Comparison of ENCODE assay signal across 9 cellular contexts in the genomic region with DNA sequence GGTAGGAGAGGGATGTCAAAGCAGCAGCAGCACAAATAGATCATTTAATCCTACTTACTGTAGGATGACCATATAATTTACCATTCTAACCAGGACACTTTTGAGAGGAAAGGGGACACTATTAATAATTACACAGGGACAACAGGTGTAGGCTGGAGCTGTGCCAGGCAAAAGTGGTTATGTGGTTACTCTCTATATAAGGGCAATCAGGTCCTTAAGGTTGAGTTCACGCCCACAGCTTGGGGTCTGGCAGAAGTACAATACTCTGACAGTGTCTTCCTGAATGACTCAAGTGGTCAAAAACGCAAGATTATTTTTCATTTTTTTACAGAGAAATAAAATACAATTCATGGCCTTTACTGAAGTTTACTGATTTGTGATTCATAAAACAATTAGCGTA. TPM values are rescaled to one million over a fixed set of nuclear protein-coding genes. Genes with fewer than 3 reads are reported as not detected.
DNase-seq lines count a peak whose midpoint lies in the region; ATAC-seq lines count a peak whose summit lies in the region.
"Had no signal": no experiment of that assay in that cellular context is flagged by ENCODE, and none has a peak within 500 bp of the region (broad histone marks: within the 10 kb centered on the region; RNA-seq: fewer than 3 reads in every experiment).

No MANE protein-coding gene starts in this region.

- H2BK5ac ChIP-seq in mesendoderm (ENCODE audit: low read length), result no peak overlapping the region

- WGBS in mesendoderm (ENCODE audit: extremely low coverage, insufficient coverage, low lambda C conversion rate), result no CpG with 5 or more reads among the region's 3 CpGs

- H4K5ac ChIP-seq in mesendoderm (ENCODE audit: low read length), result no peak overlapping the region

- H3K9me3 Mint-ChIP-seq in activated naive CD4-positive, alpha-beta T cell treated with anti-CD3 and anti-CD28 coated beads, Interleukin-2, amount 10 ng/mL, durations not matched to agents 7 days and 5 days, result no peaks in the 10 kb centered on the region
- H3K9me3 Mint-ChIP-seq in activated T-cell treated with anti-CD3 and anti-CD28 coated beads, Interleukin-2, amount 50 U/mL, for 24 hours, result no peaks in the 10 kb centered on the region

- H3K18ac ChIP-seq in mesendoderm (ENCODE audit: low read length), result no peak overlapping the region

- no peak overlapping the region for H3K56ac ChIP-seq in mesendoderm (ENCODE audit: low read length)

- H3K9ac ChIP-seq in mesendoderm (ENCODE audit: low read length), result no peak overlapping the region

- H3K4me3 Mint-ChIP-seq in activated naive CD4-positive, alpha-beta T cell treated with anti-CD3 and anti-CD28 coated beads, Interleukin-2, amount 10 ng/mL, durations not matched to agents 7 days and 5 days, result no peak overlapping the region
- peak overlapping the region; percentile 27 for H3K4me3 Mint-ChIP-seq in activated T-cell treated with anti-CD3 and anti-CD28 coated beads, Interleukin-2, amount 50 U/mL, for 24 hours

- H3K4me1 ChIP-seq in mesendoderm (ENCODE audit: control insufficient read depth, low read depth, low read length), result peaks cover 2% of the 10 kb centered on the region

- no peak overlapping the region for H2AK5ac ChIP-seq in mesendoderm (ENCODE audit: low read length)

- H3K27me3 ChIP-seq in mesendoderm (ENCODE audit: insufficient read depth, low read length, poor library complexity), result no peaks in the 10 kb centered on the region

- H3K36me3 Mint-ChIP-seq in activated naive CD4-positive, alpha-beta T cell treated with anti-CD3 and anti-CD28 coated beads, Interleukin-2, amount 10 ng/mL, durations not matched to agents 7 days and 5 days, result peaks cover 3% of the 10 kb centered on the region
- H3K36me3 Mint-ChIP-seq in activated T-cell treated with anti-CD3 and anti-CD28 coated beads, Interleukin-2, amount 50 U/mL, for 24 hours (ENCODE audit: low read depth), result peaks cover 52% of the 10 kb centered on the region

- H3K27ac Mint-ChIP-seq in activated naive CD4-positive, alpha-beta T cell treated with anti-CD3 and anti-CD28 coated beads, Interleukin-2, amount 10 ng/mL, durations not matched to agents 7 days and 5 days, result no peak overlapping the region
- no peak overlapping the region for H3K27ac Mint-ChIP-seq in activated T-cell treated with anti-CD3 and anti-CD28 coated beads, Interleukin-2, amount 50 U/mL, for 24 hours

- CTCF ChIA-PET in activated naive CD4-positive, alpha-beta T cell treated with anti-CD3 and anti-CD28 coated beads, Interleukin-2, amount 10 ng/mL, durations not matched to agents 7 days and 5 days (lab: Charles Lee), result no interaction called here

- H3K36me3 ChIP-seq in mesendoderm (ENCODE audit: control insufficient read depth, insufficient read depth, low read length), result no peaks in the 10 kb centered on the region

- H3K23ac ChIP-seq in mesendoderm (ENCODE audit: low read length), result no peak overlapping the region

- peaks cover 8% of the 10 kb centered on the region for H3K79me1 ChIP-seq in mesendoderm (ENCODE audit: low read length)

- H3K27me3 Mint-ChIP-seq in activated naive CD4-positive, alpha-beta T cell treated with anti-CD3 and anti-CD28 coated beads, Interleukin-2, amount 10 ng/mL, durations not matched to agents 7 days and 5 days, result no peaks in the 10 kb centered on the region
- no peaks in the 10 kb centered on the region for H3K27me3 Mint-ChIP-seq in activated T-cell treated with anti-CD3 and anti-CD28 coated beads, Interleukin-2, amount 50 U/mL, for 24 hours

- no peak overlapping the region for H4K8ac ChIP-seq in mesendoderm (ENCODE audit: low read depth, low read length)

- no peak overlapping the region for H3K4me3 ChIP-seq in mesendoderm (ENCODE audit: low read length)

- DNase-seq in activated naive CD4-positive, alpha-beta T cell treated with Interleukin-2 at 50 U/mL for 16 hours, result peak; percentile 30
- DNase-seq in activated naive CD4-positive, alpha-beta T cell treated with anti-CD3 and anti-CD28 coated beads, Interleukin-2, amount 10 ng/mL, durations not matched to agents 7 days and 5 days, result no peak
- peak; percentile 52 for DNase-seq in NCI-H128 (lab: John Stamatoyannopoulos, UW; ENCODE audit: unreplicated experiment)
- no peak for DNase-seq in activated T-cell treated with anti-CD3 and anti-CD28 coated beads, Interleukin-2, amount 50 U/mL, for 24 hours
- peak; percentile 37 for DNase-seq in mesendoderm
- no peak for DNase-seq in D341Med (ENCODE audit: low spot score)
- DNase-seq in OCI-M2 (lab: John Stamatoyannopoulos, UW; ENCODE audit: unreplicated experiment), result no peak

- no peak overlapping the region for H2BK120ac ChIP-seq in mesendoderm (ENCODE audit: low read depth, low read length)

- H3K79me2 ChIP-seq in mesendoderm (ENCODE audit: control insufficient read depth, insufficient read depth, low read length), result no peaks in the 10 kb centered on the region

- no peak overlapping the region for H3K4ac ChIP-seq in mesendoderm (ENCODE audit: low read depth, low read length)

- peaks cover 30% of the 10 kb centered on the region for H3K4me1 Mint-ChIP-seq in activated naive CD4-positive, alpha-beta T cell treated with anti-CD3 and anti-CD28 coated beads, Interleukin-2, amount 10 ng/mL, durations not matched to agents 7 days and 5 days
- peaks cover 47% of the 10 kb centered on the region for H3K4me1 Mint-ChIP-seq in activated T-cell treated with anti-CD3 and anti-CD28 coated beads, Interleukin-2, amount 50 U/mL, for 24 hours (ENCODE audit: low read depth)

- no peak overlapping the region for H3K4me2 ChIP-seq in mesendoderm (ENCODE audit: low read length)

- no peak overlapping the region for H2BK15ac ChIP-seq in mesendoderm (replicated peaks; ENCODE audit: low read depth)

- no peak for ATAC-seq in GM19455 (IDR thresholded peaks at IDR 0.05; ENCODE audit: unreplicated experiment)

- H3K27ac ChIP-seq in mesendoderm (ENCODE audit: low read depth, low read length), result no peak overlapping the region
- H3K27ac ChIP-seq: VCaP had no signal

RNA-seq across cellular contexts. Expression of gene PREPL, which starts 2.8 kb away (rescaled TPM):
- polyA plus RNA-seq in mesendoderm (2013, experiment 1 of 2), result 19.7 TPM
- polyA plus RNA-seq in mesendoderm (2013, experiment 2 of 2), result 20.5 TPM

RNA-seq across cellular contexts. Expression of gene CAMKMT, which starts 3.2 kb away (rescaled TPM):
- 14.4 TPM for polyA plus RNA-seq in mesendoderm (2013, experiment 1 of 2)
- 14.3 TPM for polyA plus RNA-seq in mesendoderm (2013, experiment 2 of 2)

Comparison
In these comparisons a context has a peak if more than half of its experiments do, and no peak if none do; other contexts are left out.
1. DNase-seq: peak in activated naive CD4-positive, alpha-beta T cell treated with Interleukin-2 at 50 U/mL for 16 hours (single experiment), NCI-H128 (single experiment) and mesendoderm (single experiment); none in activated naive CD4-positive, alpha-beta T cell treated with anti-CD3 and anti-CD28 coated beads, Interleukin-2, amount 10 ng/mL, durations not matched to agents 7 days and 5 days (single experiment), activated T-cell treated with anti-CD3 and anti-CD28 coated beads, Interleukin-2, amount 50 U/mL, for 24 hours (single experiment), D341Med (single experiment) and OCI-M2 (single experiment).